ENCODE assay signal across 1 cellular context in the genomic region with DNA sequence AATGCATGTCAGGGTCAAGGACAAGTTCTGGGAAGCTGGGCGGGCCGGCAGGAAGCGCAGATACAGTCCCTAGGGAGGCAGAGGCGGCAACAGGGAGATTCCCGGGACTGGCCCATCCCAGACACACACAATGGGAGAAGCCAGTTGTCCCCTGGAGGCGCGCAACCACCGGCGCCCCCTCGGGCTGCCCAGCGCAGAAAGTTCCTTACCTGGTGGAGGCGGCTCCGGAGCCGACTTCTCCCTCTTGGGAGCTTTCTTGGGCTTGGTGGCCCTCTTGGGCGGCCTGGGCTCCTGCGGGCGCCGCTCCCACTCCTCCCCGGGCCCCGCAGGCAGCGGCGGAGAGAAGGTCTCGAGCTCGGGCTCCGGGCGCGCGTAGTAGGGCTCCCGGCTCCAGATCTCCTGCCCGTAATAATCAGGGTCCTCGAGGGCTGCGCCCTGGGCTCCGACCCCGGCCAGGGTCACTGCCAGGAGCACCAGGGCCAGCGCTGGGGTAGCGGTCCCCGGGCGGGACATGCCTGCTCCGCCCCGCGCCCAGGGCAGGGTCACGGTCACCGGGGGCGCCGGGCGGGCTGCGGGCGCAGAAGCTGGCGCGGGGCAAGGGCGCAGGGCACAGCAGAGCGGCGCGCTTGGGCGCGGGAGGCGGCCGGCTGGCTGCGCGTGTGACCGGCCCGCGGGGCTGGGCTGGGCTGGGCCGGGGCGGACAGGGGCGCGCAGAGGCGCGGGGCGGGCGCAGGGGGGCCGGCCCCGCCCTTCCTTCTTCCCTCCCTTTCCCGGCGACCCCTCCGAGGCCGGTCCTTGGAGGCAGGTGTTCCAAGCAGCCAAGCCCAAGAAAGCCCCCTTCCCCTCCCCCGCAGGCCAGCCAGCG.
A peak's percentile ranks its signal among the peaks of the same experiment; 100 is the strongest.
TF ChIP-seq lines count a peak whose summit lies in the region.

A gene (minus strand): TSS at position 661 of the 865 bp plus-strand sequence. CDS start 148 bp downstream, at position 513.

TF ChIP-seq in GM23338, 12 proteins besides CTCF, POLR2A, EP300 and RAD21 (continued from another document):
- TF ChIP-seq, protein P1, sequence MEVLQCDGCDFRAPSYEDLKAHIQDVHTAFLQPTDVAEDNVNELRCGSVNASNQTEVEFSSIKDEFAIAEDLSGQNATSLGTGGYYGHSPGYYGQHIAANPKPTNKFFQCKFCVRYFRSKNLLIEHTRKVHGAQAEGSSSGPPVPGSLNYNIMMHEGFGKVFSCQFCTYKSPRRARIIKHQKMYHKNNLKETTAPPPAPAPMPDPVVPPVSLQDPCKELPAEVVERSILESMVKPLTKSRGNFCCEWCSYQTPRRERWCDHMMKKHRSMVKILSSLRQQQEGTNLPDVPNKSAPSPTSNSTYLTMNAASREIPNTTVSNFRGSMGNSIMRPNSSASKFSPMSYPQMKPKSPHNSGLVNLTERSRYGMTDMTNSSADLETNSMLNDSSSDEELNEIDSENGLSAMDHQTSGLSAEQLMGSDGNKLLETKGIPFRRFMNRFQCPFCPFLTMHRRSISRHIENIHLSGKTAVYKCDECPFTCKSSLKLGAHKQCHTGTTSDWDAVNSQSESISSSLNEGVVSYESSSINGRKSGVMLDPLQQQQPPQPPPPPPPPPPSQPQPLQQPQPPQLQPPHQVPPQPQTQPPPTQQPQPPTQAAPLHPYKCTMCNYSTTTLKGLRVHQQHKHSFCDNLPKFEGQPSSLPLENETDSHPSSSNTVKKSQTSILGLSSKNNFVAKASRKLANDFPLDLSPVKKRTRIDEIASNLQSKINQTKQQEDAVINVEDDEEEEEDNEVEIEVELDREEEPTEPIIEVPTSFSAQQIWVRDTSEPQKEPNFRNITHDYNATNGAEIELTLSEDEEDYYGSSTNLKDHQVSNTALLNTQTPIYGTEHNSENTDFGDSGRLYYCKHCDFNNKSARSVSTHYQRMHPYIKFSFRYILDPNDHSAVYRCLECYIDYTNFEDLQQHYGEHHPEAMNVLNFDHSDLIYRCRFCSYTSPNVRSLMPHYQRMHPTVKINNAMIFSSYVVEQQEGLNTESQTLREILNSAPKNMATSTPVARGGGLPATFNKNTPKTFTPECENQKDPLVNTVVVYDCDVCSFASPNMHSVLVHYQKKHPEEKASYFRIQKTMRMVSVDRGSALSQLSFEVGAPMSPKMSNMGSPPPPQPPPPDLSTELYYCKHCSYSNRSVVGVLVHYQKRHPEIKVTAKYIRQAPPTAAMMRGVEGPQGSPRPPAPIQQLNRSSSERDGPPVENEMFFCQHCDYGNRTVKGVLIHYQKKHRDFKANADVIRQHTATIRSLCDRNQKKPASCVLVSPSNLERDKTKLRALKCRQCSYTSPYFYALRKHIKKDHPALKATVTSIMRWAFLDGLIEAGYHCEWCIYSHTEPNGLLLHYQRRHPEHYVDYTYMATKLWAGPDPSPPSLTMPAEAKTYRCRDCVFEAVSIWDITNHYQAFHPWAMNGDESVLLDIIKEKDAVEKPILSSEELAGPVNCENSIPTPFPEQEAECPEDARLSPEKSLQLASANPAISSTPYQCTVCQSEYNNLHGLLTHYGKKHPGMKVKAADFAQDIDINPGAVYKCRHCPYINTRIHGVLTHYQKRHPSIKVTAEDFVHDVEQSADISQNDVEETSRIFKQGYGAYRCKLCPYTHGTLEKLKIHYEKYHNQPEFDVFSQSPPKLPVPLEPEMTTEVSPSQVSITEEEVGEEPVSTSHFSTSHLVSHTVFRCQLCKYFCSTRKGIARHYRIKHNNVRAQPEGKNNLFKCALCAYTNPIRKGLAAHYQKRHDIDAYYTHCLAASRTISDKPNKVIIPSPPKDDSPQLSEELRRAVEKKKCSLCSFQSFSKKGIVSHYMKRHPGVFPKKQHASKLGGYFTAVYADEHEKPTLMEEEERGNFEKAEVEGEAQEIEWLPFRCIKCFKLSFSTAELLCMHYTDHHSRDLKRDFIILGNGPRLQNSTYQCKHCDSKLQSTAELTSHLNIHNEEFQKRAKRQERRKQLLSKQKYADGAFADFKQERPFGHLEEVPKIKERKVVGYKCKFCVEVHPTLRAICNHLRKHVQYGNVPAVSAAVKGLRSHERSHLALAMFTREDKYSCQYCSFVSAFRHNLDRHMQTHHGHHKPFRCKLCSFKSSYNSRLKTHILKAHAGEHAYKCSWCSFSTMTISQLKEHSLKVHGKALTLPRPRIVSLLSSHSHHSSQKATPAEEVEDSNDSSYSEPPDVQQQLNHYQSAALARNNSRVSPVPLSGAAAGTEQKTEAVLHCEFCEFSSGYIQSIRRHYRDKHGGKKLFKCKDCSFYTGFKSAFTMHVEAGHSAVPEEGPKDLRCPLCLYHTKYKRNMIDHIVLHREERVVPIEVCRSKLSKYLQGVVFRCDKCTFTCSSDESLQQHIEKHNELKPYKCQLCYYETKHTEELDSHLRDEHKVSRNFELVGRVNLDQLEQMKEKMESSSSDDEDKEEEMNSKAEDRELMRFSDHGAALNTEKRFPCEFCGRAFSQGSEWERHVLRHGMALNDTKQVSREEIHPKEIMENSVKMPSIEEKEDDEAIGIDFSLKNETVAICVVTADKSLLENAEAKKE (CRISPR knock-in tag; IDR thresholded peaks at IDR 0.05), result no peak
- TF ChIP-seq POLR2AphosphoS5 (IDR thresholded peaks at IDR 0.05; ENCODE audit: low read depth) (0 out of 2 replicates have a peak, but pooled peaks have one; percentile 0), EZH2phosphoT487 (IDR thresholded peaks at IDR 0.05; ENCODE audit: unreplicated experiment) (no peak), STAT1 (IDR thresholded peaks at IDR 0.05; ENCODE audit: unreplicated experiment) (no peak), ZNF114 (CRISPR knock-in tag; IDR thresholded peaks at IDR 0.05) (no peak), CREB1 (CRISPR knock-in tag; IDR thresholded peaks at IDR 0.05; ENCODE audit: low read depth) (no peak), ZNF331 (CRISPR knock-in tag; IDR thresholded peaks at IDR 0.05; ENCODE audit: low read depth) (no peak), NANOG (IDR thresholded peaks at IDR 0.05; ENCODE audit: borderline replicate concordance) (no peak)
- TF ChIP-seq, protein P2, sequence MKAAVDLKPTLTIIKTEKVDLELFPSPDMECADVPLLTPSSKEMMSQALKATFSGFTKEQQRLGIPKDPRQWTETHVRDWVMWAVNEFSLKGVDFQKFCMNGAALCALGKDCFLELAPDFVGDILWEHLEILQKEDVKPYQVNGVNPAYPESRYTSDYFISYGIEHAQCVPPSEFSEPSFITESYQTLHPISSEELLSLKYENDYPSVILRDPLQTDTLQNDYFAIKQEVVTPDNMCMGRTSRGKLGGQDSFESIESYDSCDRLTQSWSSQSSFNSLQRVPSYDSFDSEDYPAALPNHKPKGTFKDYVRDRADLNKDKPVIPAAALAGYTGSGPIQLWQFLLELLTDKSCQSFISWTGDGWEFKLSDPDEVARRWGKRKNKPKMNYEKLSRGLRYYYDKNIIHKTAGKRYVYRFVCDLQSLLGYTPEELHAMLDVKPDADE (IDR thresholded peaks at IDR 0.05), result no peak
- TF ChIP-seq, protein P3, sequence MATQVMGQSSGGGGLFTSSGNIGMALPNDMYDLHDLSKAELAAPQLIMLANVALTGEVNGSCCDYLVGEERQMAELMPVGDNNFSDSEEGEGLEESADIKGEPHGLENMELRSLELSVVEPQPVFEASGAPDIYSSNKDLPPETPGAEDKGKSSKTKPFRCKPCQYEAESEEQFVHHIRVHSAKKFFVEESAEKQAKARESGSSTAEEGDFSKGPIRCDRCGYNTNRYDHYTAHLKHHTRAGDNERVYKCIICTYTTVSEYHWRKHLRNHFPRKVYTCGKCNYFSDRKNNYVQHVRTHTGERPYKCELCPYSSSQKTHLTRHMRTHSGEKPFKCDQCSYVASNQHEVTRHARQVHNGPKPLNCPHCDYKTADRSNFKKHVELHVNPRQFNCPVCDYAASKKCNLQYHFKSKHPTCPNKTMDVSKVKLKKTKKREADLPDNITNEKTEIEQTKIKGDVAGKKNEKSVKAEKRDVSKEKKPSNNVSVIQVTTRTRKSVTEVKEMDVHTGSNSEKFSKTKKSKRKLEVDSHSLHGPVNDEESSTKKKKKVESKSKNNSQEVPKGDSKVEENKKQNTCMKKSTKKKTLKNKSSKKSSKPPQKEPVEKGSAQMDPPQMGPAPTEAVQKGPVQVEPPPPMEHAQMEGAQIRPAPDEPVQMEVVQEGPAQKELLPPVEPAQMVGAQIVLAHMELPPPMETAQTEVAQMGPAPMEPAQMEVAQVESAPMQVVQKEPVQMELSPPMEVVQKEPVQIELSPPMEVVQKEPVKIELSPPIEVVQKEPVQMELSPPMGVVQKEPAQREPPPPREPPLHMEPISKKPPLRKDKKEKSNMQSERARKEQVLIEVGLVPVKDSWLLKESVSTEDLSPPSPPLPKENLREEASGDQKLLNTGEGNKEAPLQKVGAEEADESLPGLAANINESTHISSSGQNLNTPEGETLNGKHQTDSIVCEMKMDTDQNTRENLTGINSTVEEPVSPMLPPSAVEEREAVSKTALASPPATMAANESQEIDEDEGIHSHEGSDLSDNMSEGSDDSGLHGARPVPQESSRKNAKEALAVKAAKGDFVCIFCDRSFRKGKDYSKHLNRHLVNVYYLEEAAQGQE (IDR thresholded peaks at IDR 0.05; ENCODE audit: unreplicated experiment), result no peak
TF ChIP-seq in GM23338: peak in this region for 2.
